In the genomic region with DNA sequence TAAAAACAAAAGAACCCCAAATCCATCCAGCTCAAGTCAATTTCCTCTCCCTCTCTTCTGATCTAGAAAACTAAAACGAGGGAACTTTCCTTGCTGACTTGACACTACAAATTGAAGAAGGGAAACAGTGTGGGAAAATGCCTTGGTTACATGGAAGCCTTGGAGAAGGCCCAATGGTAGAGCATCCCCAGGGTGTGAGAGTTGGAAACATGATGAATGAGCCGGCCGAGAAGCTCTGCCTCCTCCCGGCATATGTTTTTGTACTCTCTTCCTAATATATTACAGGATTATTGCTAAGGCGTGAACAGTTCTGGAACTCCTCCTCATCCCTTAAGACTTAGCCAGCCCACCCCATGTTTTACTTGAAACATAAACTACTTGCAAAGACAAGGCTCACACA, we compare ENCODE assay signal across 29 cellular contexts.
"Had no signal": no experiment of that assay in that cellular context is flagged by ENCODE, and none has a peak within 500 bp of the region (broad histone marks: within the 10 kb centered on the region; RNA-seq: fewer than 3 reads in every experiment).

No MANE protein-coding gene starts in this region.

- H3K9me3 ChIP-seq: adrenal gland, body of pancreas, colonic mucosa, gastrocnemius medialis had no signal

- H3K27me3 ChIP-seq: adrenal gland, body of pancreas, colonic mucosa, foreskin keratinocyte, gastrocnemius medialis had no signal

- H3K27ac ChIP-seq: adrenal gland, body of pancreas, colonic mucosa, epithelial cell of prostate, foreskin keratinocyte, WERI-Rb-1 had no signal

- DNase-seq: activated B cell treated with CpG ODN at 0.5 μM for 24 hours; activated CD4-positive, alpha-beta memory T cell treated with anti-CD3 and anti-CD28 coated beads for 36 hours; activated CD4-positive, alpha-beta T cell treated with anti-CD3 and anti-CD28 coated beads, Interleukin-2, amount 10 ng/mL, durations not matched to agents 24 days and 14 days; activated CD8-positive, alpha-beta memory T cell treated with anti-CD3 and anti-CD28 coated beads, Interleukin-2, amount 10 ng/mL, durations not matched to agents 7 days and 5 days; activated CD8-positive, alpha-beta memory T cell treated with anti-CD3 and anti-CD28 coated beads, Interleukin-2, amount 50 U/mL, for 4 hours; activated CD8-positive, alpha-beta T cell treated with anti-CD3 and anti-CD28 coated beads, Interleukin-2, amount 10 ng/mL, durations not matched to agents 7 days and 5 days; activated effector memory CD4-positive, alpha-beta T cell treated with anti-CD3 and anti-CD28 coated beads, Interleukin-2, amount 50 U/mL, for 16 hours; activated naive CD4-positive, alpha-beta T cell treated with anti-CD3 and anti-CD28 coated beads for 36 hours; activated naive CD8-positive, alpha-beta T cell treated with anti-CD3 and anti-CD28 coated beads for 36 hours; activated naive CD8-positive, alpha-beta T cell treated with anti-CD3 and anti-CD28 coated beads, Interleukin-2, amount 50 U/mL, for 24 hours; activated T-cell treated with anti-CD3 and anti-CD28 coated beads, Interleukin-2, amount 50 U/mL, for 1 hour; activated T-cell treated with anti-CD3 and anti-CD28 coated beads, Interleukin-2, amount 50 U/mL, for 48 hours; adrenal gland; amygdala; aorta; body of pancreas; central memory CD4-positive, alpha-beta T cell; cerebellar nuclear complex; colonic mucosa; effector CD8-positive, alpha-beta T cell; foreskin keratinocyte; gastrocnemius medialis; glutamatergic neuron; T-helper 1 cell; T-helper 17 cell; T1000; WERI-Rb-1 had no signal

- H3K36me3 ChIP-seq: adrenal gland, colonic mucosa, gastrocnemius medialis, WERI-Rb-1 had no signal

- H3K4me3 ChIP-seq: adrenal gland, body of pancreas, colonic mucosa, gastrocnemius medialis had no signal

- ATAC-seq: activated CD4-positive, CD25-positive, alpha-beta regulatory T cell treated with anti-CD3 and anti-CD28 coated beads, Interleukin-2, amount 50 U/mL, for 24 hours; activated CD8-positive, alpha-beta memory T cell treated with anti-CD3 and anti-CD28 coated beads, Interleukin-2, amount 10 ng/mL, durations not matched to agents 7 days and 5 days; activated CD8-positive, alpha-beta T cell treated with anti-CD3 and anti-CD28 coated beads, Interleukin-2, amount 10 ng/mL, durations not matched to agents 7 days and 5 days; activated naive CD8-positive, alpha-beta T cell treated with anti-CD3 and anti-CD28 coated beads, Interleukin-2, amount 50 U/mL, for 24 hours; body of pancreas; foreskin keratinocyte; gastrocnemius medialis; T-helper 17 cell had no signal

- H3K4me1 ChIP-seq: adrenal gland, body of pancreas, colonic mucosa, foreskin keratinocyte had no signal
